In genomic region chr1:54378157-54378883, GRCh38 we compare ENCODE assay signal across 14 cellular contexts. TPM values are rescaled to one million over a fixed set of nuclear protein-coding genes. Genes with fewer than 3 reads are reported as not detected.
A peak's percentile ranks its signal among the peaks of the same experiment; 100 is the strongest.
DNase-seq lines count a peak whose midpoint lies in the region; ATAC-seq and TF ChIP-seq lines count a peak whose summit lies in the region.
"Had no signal": no experiment of that assay in that cellular context is flagged by ENCODE, and none has a peak within 500 bp of the region (broad histone marks: within the 10 kb centered on the region; RNA-seq: fewer than 3 reads in every experiment).

No MANE protein-coding gene starts in this region.

- H3K4me1 ChIP-seq in neuron (ENCODE audit: insufficient read depth, low read length), result peaks cover 44% of the 10 kb centered on the region
- peaks cover 75 to 78% of the 10 kb centered on the region in 2 donors for H3K4me1 ChIP-seq in gastrocnemius medialis

- H3K27ac ChIP-seq in gastrocnemius medialis, result peak overlapping the region in 2 of 4 donors; percentile 12 to 70
- H3K27ac ChIP-seq: transverse colon had no signal

- H3K4me3 ChIP-seq in neuron (ENCODE audit: low read length) (peak overlapping the region; percentile 2), gastrocnemius medialis (no peak overlapping the region)
- H3K4me3 ChIP-seq: transverse colon had no signal

- H2AFZ ChIP-seq in neuron (ENCODE audit: low read depth, low read length), result peak overlapping the region; percentile 37

- in situ Hi-C loops in KBM-7 (cut with MboI; ENCODE audit: low pct_unique_long_range_greater_than_20kb, low sequenced_read_pairs), result no loop called here
- in situ Hi-C loops in gastrocnemius medialis (cut with MboI; ENCODE audit: low sequenced_read_pairs in 4 of 4), result no loop called here

- intact Hi-C loops in gastrocnemius medialis (cut with DNase I; ENCODE audit: low total_unique reads), result no loop called here

- H3K9me3 ChIP-seq in neuron (ENCODE audit: low read length), result no peaks in the 10 kb centered on the region
- H3K9me3 ChIP-seq in gastrocnemius medialis, result no peaks in the 10 kb centered on the region
- H3K9me3 ChIP-seq: transverse colon had no signal

- H3K36me3 ChIP-seq in neuron (ENCODE audit: insufficient read depth, low read length) (peaks cover 27% of the 10 kb centered on the region), gastrocnemius medialis (no peaks in the 10 kb centered on the region)

- H3K27me3 ChIP-seq in neuron (ENCODE audit: insufficient read depth, low read length) (no peaks in the 10 kb centered on the region), gastrocnemius medialis (no peaks in the 10 kb centered on the region)
- H3K27me3 ChIP-seq: transverse colon had no signal

- DNase-seq in ELF-1 (ENCODE audit: low read depth, low spot score) (peak; percentile 92), KBM-7 (peak; percentile 75), globus pallidus (ENCODE audit: low spot score) (peak; percentile 42), gastrocnemius medialis (no peak), NCI-H510A treated with DMSO at 0.1 percent for 48 hours (lab: John Stamatoyannopoulos, UW) (no peak), DMS79 (lab: John Stamatoyannopoulos, UW) (no peak)
- no peak for DNase-seq in activated T-cell treated with anti-CD3 and anti-CD28 coated beads, Interleukin-2, amount 50 U/mL, for 48 hours
- DNase-seq: activated T-cell treated with anti-CD3 and anti-CD28 coated beads for 4 hours, COR-L47, kidney glomerular epithelial cell, NCI-H187, transverse colon had no signal

- no peak for TF ChIP-seq POLR2A in gastrocnemius medialis (IDR thresholded peaks at IDR 0.05)

- TF ChIP-seq CTCF in gastrocnemius medialis (IDR thresholded peaks at IDR 0.05 in 4 of 5, conservative IDR thresholded peaks at IDR 0.05 in 1 of 5), result no peak

- ATAC-seq in gastrocnemius medialis, result no peak
- ATAC-seq: esophagus mucosa had no signal

RNA-seq across cellular contexts. Expression of gene SSBP3, which starts 27.9 kb away (rescaled TPM):
- 10 to 100 TPM in 3 of 4 donors, 1 to 10 TPM in 1; 3.6 to 21.0 (median 14.9) TPM for total RNA-seq in gastrocnemius medialis

Comparison
In these comparisons a context has a peak if more than half of its experiments do, and no peak if none do; other contexts are left out.
1. DNase-seq: peak in ELF-1 (single experiment), KBM-7 (single experiment) and globus pallidus (single experiment); none in gastrocnemius medialis (0 of 2), NCI-H510A treated with DMSO at 0.1 percent for 48 hours (single experiment), DMS79 (single experiment) and activated T-cell treated with anti-CD3 and anti-CD28 coated beads, Interleukin-2, amount 50 U/mL, for 48 hours (0 of 2).